Comparison of ENCODE assay signal across 26 cellular contexts in genomic region chr2:80869858-80870438, GRCh38.
"Had no signal": no experiment of that assay in that cellular context is flagged by ENCODE, and none has a peak within 500 bp of the region (broad histone marks: within the 10 kb centered on the region; RNA-seq: fewer than 3 reads in every experiment).

No MANE protein-coding gene starts in this region.

- H3K27me3 ChIP-seq: brain microvascular endothelial cell, cardiac muscle cell had no signal

- FAIRE-seq: RCC 7860 had no signal

- DNase-seq: activated CD4-positive, alpha-beta T cell treated with anti-CD3 and anti-CD28 coated beads for 48 hours; activated CD4-positive, alpha-beta T cell treated with anti-CD3 and anti-CD28 coated beads, Interleukin-2, amount 50 U/mL, for 48 hours; activated CD4-positive, CD25-positive, alpha-beta regulatory T cell treated with anti-CD3 and anti-CD28 coated beads, Interleukin-2, amount 50 U/mL, for 72 hours; activated CD8-positive, alpha-beta memory T cell treated with anti-CD3 and anti-CD28 coated beads, Interleukin-2, amount 10 ng/mL, durations not matched to agents 7 days and 5 days; activated effector memory CD4-positive, alpha-beta T cell treated with anti-CD3 and anti-CD28 coated beads, Interleukin-2, amount 50 U/mL, for 16 hours; activated naive CD4-positive, alpha-beta T cell treated with Interleukin-2 at 50 U/mL for 16 hours; activated T-cell treated with anti-CD3 and anti-CD28 coated beads, Interleukin-2, amount 50 U/mL, for 24 hours; amygdala; brain microvascular endothelial cell; Kasumi-1; NCI-H1092; NCI-H1417; NCI-H1930; NCI-H2107; NCI-H2171 treated with DMSO at 0.1 percent for 48 hours; NCI-H226; NCI-H526; NK-92 treated with Interleukin-12 subunit alpha and Interleukin-12 subunit beta, amount 100 ng/mL, for 24 hours; PC-3; SHP77 treated with DMSO at 0.1 percent for 48 hours; T-helper 17 cell; T-helper 9 cell had no signal

- H3K4me3 ChIP-seq: cardiac muscle cell had no signal

- H3K36me3 ChIP-seq: brain microvascular endothelial cell, cardiac muscle cell had no signal

- H3K27ac ChIP-seq: brain microvascular endothelial cell, cardiac muscle cell had no signal

- ATAC-seq: activated CD8-positive, alpha-beta memory T cell treated with anti-CD3 and anti-CD28 coated beads, Interleukin-2, amount 10 ng/mL, durations not matched to agents 7 days and 5 days; activated naive CD4-positive, alpha-beta T cell treated with anti-CD3 and anti-CD28 coated beads, Interleukin-2, amount 50 U/mL, for 72 hours; PC-3; T-helper 17 cell; WTC11 had no signal
